8 cellular contexts compared by ENCODE assay signal in the genomic region with DNA sequence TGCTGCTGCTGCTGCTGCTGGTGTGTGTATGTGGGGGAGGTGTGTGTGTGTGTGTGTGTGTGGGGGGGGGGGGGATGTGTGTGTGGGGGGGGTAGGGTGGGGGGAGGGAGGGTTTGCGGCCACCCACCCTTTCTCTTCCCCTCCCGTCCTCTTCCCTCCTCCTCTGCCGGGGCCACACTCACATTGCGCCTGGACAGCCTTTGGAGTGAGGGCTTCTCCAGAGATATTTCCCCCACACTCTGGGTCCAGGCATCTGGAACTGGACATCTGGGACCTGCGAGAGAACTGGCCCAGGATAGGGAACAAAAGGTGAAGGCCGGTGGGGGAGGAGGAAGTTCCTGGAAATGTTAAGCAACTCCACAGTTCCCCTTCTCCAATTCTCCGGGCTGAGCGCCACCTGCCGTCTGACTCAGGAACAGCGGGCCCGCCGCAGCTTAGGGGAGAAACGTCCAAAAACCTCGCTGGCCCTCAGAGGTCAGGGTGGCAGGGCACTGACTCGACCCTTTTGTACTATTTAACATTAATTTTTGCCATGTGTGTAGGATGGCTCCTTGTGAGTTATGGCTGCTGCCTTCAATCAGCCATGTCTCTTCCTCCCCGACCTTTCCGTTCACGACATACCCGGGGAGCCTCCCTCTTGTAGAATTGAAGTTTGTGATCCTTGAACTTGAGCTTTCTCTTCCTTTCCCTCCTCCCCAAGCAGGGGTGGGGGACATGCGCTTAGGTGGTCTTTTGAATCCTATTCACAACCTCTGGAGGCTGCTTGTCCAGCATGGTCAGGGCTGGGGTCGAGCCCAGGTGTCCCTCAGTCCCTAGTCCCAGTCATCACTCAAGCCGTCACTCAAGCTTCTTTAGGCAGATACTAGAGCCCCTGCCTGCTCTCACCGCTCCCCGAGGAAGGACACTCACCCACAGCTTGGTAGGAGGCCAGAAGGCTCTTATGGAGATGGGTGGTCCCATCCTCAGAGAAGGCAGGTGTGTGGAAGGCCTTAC.
DNase-seq lines count a peak whose midpoint lies in the region; ATAC-seq and TF ChIP-seq lines count a peak whose summit lies in the region.

A gene with protein sequence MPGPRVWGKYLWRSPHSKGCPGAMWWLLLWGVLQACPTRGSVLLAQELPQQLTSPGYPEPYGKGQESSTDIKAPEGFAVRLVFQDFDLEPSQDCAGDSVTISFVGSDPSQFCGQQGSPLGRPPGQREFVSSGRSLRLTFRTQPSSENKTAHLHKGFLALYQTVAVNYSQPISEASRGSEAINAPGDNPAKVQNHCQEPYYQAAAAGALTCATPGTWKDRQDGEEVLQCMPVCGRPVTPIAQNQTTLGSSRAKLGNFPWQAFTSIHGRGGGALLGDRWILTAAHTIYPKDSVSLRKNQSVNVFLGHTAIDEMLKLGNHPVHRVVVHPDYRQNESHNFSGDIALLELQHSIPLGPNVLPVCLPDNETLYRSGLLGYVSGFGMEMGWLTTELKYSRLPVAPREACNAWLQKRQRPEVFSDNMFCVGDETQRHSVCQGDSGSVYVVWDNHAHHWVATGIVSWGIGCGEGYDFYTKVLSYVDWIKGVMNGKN (minus strand): TSS at position 287 of the 993 bp plus-strand sequence. CDS start 34 bp downstream, at position 253.

- H3K4me3 Mint-ChIP-seq in nephron: peak within 1 kb of the TSS; percentile 91 to 94 (median 92)

- H3K4me1 Mint-ChIP-seq in nephron: peaks cover 13% of the 10 kb centered on the region

- peak within 1 kb of the TSS; percentile 85 for H3K4me3 ChIP-seq in fibroblast of pulmonary artery (replicated peaks; ENCODE audit: low read depth, low read length)

- H3K27ac Mint-ChIP-seq in nephron: peak within 1 kb of the TSS; percentile 93 to 99 (median 99)

- H3K9me3 Mint-ChIP-seq in nephron: peaks cover 10% of the 10 kb centered on the region

- ATAC-seq in HG02938 (IDR thresholded peaks at IDR 0.05; ENCODE audit: unreplicated experiment): no peak

- peaks cover 20% of the 10 kb centered on the region for H3K36me3 Mint-ChIP-seq in nephron (ENCODE audit: low read depth)

- DNase-seq in SHP77 (lab: John Stamatoyannopoulos, UW) (peak; percentile 37 to 41), fibroblast of pulmonary artery (ENCODE audit: low read depth) (peak; percentile 94)
- peak; percentile 72 for DNase-seq in activated T-helper 9 cell treated with anti-CD3 and anti-CD28 coated beads, Interleukin-2, amount 50 U/mL, for 16 hours (ENCODE audit: low read depth)
- peak; percentile 73 for DNase-seq in stimulated activated naive CD4-positive, alpha-beta T cell treated with Interleukin-2 at 50 U/mL for 16 hours (lab: John Stamatoyannopoulos, UW)

- peaks cover 3% of the 10 kb centered on the region for H3K27me3 Mint-ChIP-seq in nephron (ENCODE audit: low read depth)

- TF ChIP-seq CTCF in GM12874 (IDR thresholded peaks at IDR 0.05; ENCODE audit: insufficient read depth, low read depth, low read length) (peak; percentile 97), LNCAP (IDR thresholded peaks at IDR 0.05) (peak; percentile 98), fibroblast of pulmonary artery (IDR thresholded peaks at IDR 0.05; ENCODE audit: low read length, missing control alignments) (peak; percentile 95), nephron (IDR thresholded peaks at IDR 0.05; ENCODE audit: unreplicated experiment in 3 of 3) (peak; percentile 96 to 99 (median 96))

Comparison
In these comparisons a context has a peak if more than half of its experiments do, and no peak if none do; other contexts are left out.
1. DNase-seq: peak in every context shown above with its lines; median percentile 94 in fibroblast of pulmonary artery; 73 in stimulated activated naive CD4-positive, alpha-beta T cell treated with Interleukin-2 at 50 U/mL for 16 hours; 72 in activated T-helper 9 cell treated with anti-CD3 and anti-CD28 coated beads, Interleukin-2, amount 50 U/mL, for 16 hours; 39 in SHP77.